Comparison of ENCODE assay signal across 1 cellular context in genomic region chr7:105261689-105262088, GRCh38.
TF ChIP-seq lines count a peak whose summit lies in the region.

No MANE protein-coding gene starts in this region.

TF ChIP-seq in A549, 52 proteins besides CTCF, POLR2A, EP300 and RAD21 (continued from another document):
- no peak for TF ChIP-seq HDAC2 (IDR thresholded peaks at IDR 0.05)
- no peak for TF ChIP-seq HOXA7 (CRISPR knock-in tag; IDR thresholded peaks at IDR 0.05)
- TF ChIP-seq CHD2 (IDR thresholded peaks at IDR 0.05; ENCODE audit: low read length, partially characterized antibody) = no peak
- no peak for TF ChIP-seq MAZ (IDR thresholded peaks at IDR 0.05; ENCODE audit: borderline replicate concordance, low read depth, low read length)
- no peak for TF ChIP-seq CEBPB (IDR thresholded peaks at IDR 0.05)
